ENCODE assay signal across 13 cellular contexts in genomic region chr6:43506171-43506570, GRCh38. TPM values are rescaled to one million over a fixed set of nuclear protein-coding genes. Genes with fewer than 3 reads are reported as not detected.
DNase-seq lines count a peak whose midpoint lies in the region; ATAC-seq and TF ChIP-seq lines count a peak whose summit lies in the region.
"Had no signal": no experiment of that assay in that cellular context is flagged by ENCODE, and none has a peak within 500 bp of the region (broad histone marks: within the 10 kb centered on the region; RNA-seq: fewer than 3 reads in every experiment).

No MANE protein-coding gene starts in this region.

- H3K9me3 ChIP-seq in A673 (ENCODE audit: low read depth, low read length, poor library complexity, severe bottlenecking) (no peaks in the 10 kb centered on the region), HEK293 (ENCODE audit: control insufficient read depth, insufficient read depth, low read depth, low read length) (no peaks in the 10 kb centered on the region)
- H3K9me3 ChIP-seq: body of pancreas, MG63, right atrium auricular region, thyroid gland had no signal

- no peak for DNase-seq in A673 (ENCODE audit: low spot score)
- DNase-seq in dorsolateral prefrontal cortex, result no peak
- DNase-seq in head of caudate nucleus, result no peak
- no peak for DNase-seq in putamen (ENCODE audit: low spot score)
- DNase-seq: NCI-H1436 treated with DMSO at 0.1 percent for 48 hours had no signal

- H3K4me1 ChIP-seq in A673 (ENCODE audit: insufficient read depth, low read length, poor library complexity, severe bottlenecking), result no peaks in the 10 kb centered on the region
- H3K4me1 ChIP-seq in HEK293 (ENCODE audit: control insufficient read depth, insufficient read depth, low read length), result no peaks in the 10 kb centered on the region

- intact Hi-C loops in A673 (cut with micrococcal nuclease; ENCODE audit: unreplicated experiment) (loop anchor here (1.0 to 10.0 kb wide), 3 partner anchors 50 to 241 kb away; no protein-coding TSS in a partner anchor), dorsolateral prefrontal cortex (cut with DNase I) (loop anchor here (2.0 to 10.0 kb wide), 7 partner anchors 51 to 494 kb away; partner anchors contain the start of genes DLK2 (in 2 of the 2), CUL9 (in 1 of the 2), KLHDC3 (in 1 of the 2) and MEA1 (in 1 of the 2)), head of caudate nucleus (cut with DNase I) (loop anchor here (2.0 to 5.0 kb wide), 2 partner anchors 51 to 139 kb away; partner anchors contain the start of genes DLK2 and ZNF318)

- no peak overlapping the region for H3K4me3 ChIP-seq in A673 (ENCODE audit: low read depth, low read length, poor library complexity, severe bottlenecking)
- H3K4me3 ChIP-seq in HEK293 (ENCODE audit: low read depth, low read length), result no peak overlapping the region
- no peak overlapping the region for H3K4me3 ChIP-seq in dorsolateral prefrontal cortex
- H3K4me3 ChIP-seq: body of pancreas, hepatocyte, MG63, right atrium auricular region, thyroid gland had no signal

- H3K36me3 ChIP-seq in A673 (ENCODE audit: insufficient read depth, low read length, poor library complexity, severe bottlenecking) (peaks cover 27% of the 10 kb centered on the region), HEK293 (ENCODE audit: control insufficient read depth in 2 of 2, insufficient read depth in 1 of 2, low read length in 2 of 2) (peaks cover 3 to 53% of the 10 kb centered on the region in 2 experiments; a peak in 2 of 3 replicates)
- H3K36me3 ChIP-seq: MG63 had no signal

- BruUV-seq in A673 (replicated peaks; lab: Mats Ljungman, UMichigan), result TSS peak; percentile 49

- POLR2A ChIA-PET in A673 (lab: Charles Lee; ENCODE audit: low non-redundant PET) (interaction anchor here (0.6 kb wide), 1 partner anchor 695 kb away, joined by 3 read pairs; no protein-coding TSS in a partner anchor), HEK293 (lab: Yijun Ruan, JAX) (interaction anchor here (0.6 to 3.3 kb wide), 12 partner anchors 10 to 324 kb away, joined by 3 to 14 read pairs (median 3); partner anchors contain the start of genes ABCC10, CUL9, DLK2 and POLR1C)

- ATAC-seq in HG03108 (IDR thresholded peaks at IDR 0.05; ENCODE audit: unreplicated experiment), result no peak

- no peaks in the 10 kb centered on the region for H3K27me3 ChIP-seq in A673 (replicated peaks; ENCODE audit: insufficient read depth, low read depth, low read length, poor library complexity)
- H3K27me3 ChIP-seq in dorsolateral prefrontal cortex, result no peaks in the 10 kb centered on the region
- H3K27me3 ChIP-seq: body of pancreas, MG63, right atrium auricular region, thyroid gland had no signal

- TF ChIP-seq CTCF in A673 (conservative IDR thresholded peaks at IDR 0.05; ENCODE audit: low read depth, low read length), result no peak
- TF ChIP-seq CTCF in HEK293 (tag by site-specific recombination; IDR thresholded peaks at IDR 0.05), result no peak
- TF ChIP-seq CTCF in dorsolateral prefrontal cortex (IDR thresholded peaks at IDR 0.05 in 54 of 56, conservative IDR thresholded peaks at IDR 0.05 in 2 of 56; ENCODE audit: low read depth in 1 of 56, partially characterized antibody in 56 of 56), result no peak

- H3K27ac ChIP-seq in A673 (ENCODE audit: low read depth, low read length, poor library complexity, severe bottlenecking) (no peak overlapping the region), HEK293 (ENCODE audit: extremely low read depth, low read depth, low read length) (no peak overlapping the region), dorsolateral prefrontal cortex (peak overlapping the region in 51 of 59 donors; percentile 23 to 85 (median 69))
- H3K27ac ChIP-seq: body of pancreas, hepatocyte, right atrium auricular region, thyroid gland had no signal

- CTCF ChIA-PET in A673 (lab: Charles Lee), result interaction anchor here (0.5 to 1.4 kb wide), 9 partner anchors 14 to 334 kb away, joined by 3 to 10 read pairs (median 5); partner anchors contain the start of genes DLK2 and DNPH1
- CTCF ChIA-PET in HEK293 (lab: Yijun Ruan, JAX), result interaction anchor here (0.6 to 8.5 kb wide), 42 partner anchors 10 to 746 kb away, joined by 3 to 142 read pairs (median 6); partner anchors contain the start of genes ABCC10, DLK2, DNPH1 and POLH

TF ChIP-seq in HEK293, 187 proteins besides CTCF, POLR2A, EP300 and RAD21:
- TF ChIP-seq GLIS1 (tag by site-specific recombination; IDR thresholded peaks at IDR 0.05), result peak; percentile 47
- no peak for TF ChIP-seq ZNF623 (tag by site-specific recombination; IDR thresholded peaks at IDR 0.05)
TF ChIP-seq in HEK293: peak in this region for 1.

RNA-seq across cellular contexts. Expression of gene LRRC73, which starts 4.0 kb away (rescaled TPM):
- 0.58 and 0.94 TPM in 2 replicates for total RNA-seq in A673 (2021)
- 10 to 100 TPM in 99 of 120 experiments, 1 to 10 TPM in 21; 3.9 to 21.4 (median 12.9) TPM for total RNA-seq in dorsolateral prefrontal cortex
- total RNA-seq: body of pancreas, hepatocyte had no signal

RNA-seq across cellular contexts. Expression of gene YIPF3, which starts 10.6 kb away (rescaled TPM):
- 75.1 and 84.2 TPM in 2 replicates for total RNA-seq in A673 (2021)
- total RNA-seq in dorsolateral prefrontal cortex, result 10 to 100 TPM; 57.9 to 94.9 (median 76.6) TPM

RNA-seq across cellular contexts. Expression of gene POLR1C, which starts 10.7 kb away (rescaled TPM):
- total RNA-seq in A673 (2021) (64.1 and 75.4 TPM in 2 replicates), dorsolateral prefrontal cortex (10 to 100 TPM; 13.6 to 34.4 (median 23.6) TPM)

RNA-seq across cellular contexts. Expression of gene TJAP1, which starts 28.8 kb away (rescaled TPM):
- total RNA-seq in A673 (2021) (39.1 and 46.0 TPM in 2 replicates), dorsolateral prefrontal cortex (100 to 1,000 TPM in 3 of 120 experiments, 10 to 100 TPM in 117; 21.7 to 124 (median 47.1) TPM)

RNA-seq across cellular contexts. Expression of gene DLK2, which starts 50.8 kb away (rescaled TPM):
- total RNA-seq in A673 (2021), result 0.37 and 0.67 TPM in 2 replicates
- total RNA-seq in dorsolateral prefrontal cortex, result 10 to 100 TPM in 8 of 120 experiments, 1 to 10 TPM in 112; 1.9 to 12.6 (median 6.0) TPM
- total RNA-seq: activated CD4-positive, alpha-beta T cell treated with anti-CD3 and anti-CD28 coated beads, Interleukin-2, amount 10 ng/mL, durations not matched to agents 7 days and 5 days; body of pancreas had no signal

Comparison
In these comparisons a context has a peak if more than half of its experiments do, and no peak if none do; other contexts are left out.
1. H3K27ac ChIP-seq: peak in dorsolateral prefrontal cortex (51 of 59); none in A673 (single experiment) and HEK293 (single experiment).